In genomic region chr13:50999641-51000040, GRCh38 we compare ENCODE assay signal across 24 cellular contexts.
"Had no signal": no experiment of that assay in that cellular context is flagged by ENCODE, and none has a peak within 500 bp of the region (broad histone marks: within the 10 kb centered on the region; RNA-seq: fewer than 3 reads in every experiment).

No MANE protein-coding gene starts in this region.

- H3K4me3 Mint-ChIP-seq: activated B cell treated with CpG ODN at 0.5 μM for 24 hours; activated CD8-positive, alpha-beta T cell treated with anti-CD3 and anti-CD28 coated beads for 36 hours; activated naive CD8-positive, alpha-beta T cell treated with anti-CD3 and anti-CD28 coated beads, Interleukin-2, amount 10 ng/mL, durations not matched to agents 7 days and 5 days; activated T-helper 17 cell treated with anti-CD3 and anti-CD28 coated beads, Interleukin-2, amount 50 U/mL, for 72 hours; dendritic cell treated with granulocyte-macrophage colony-stimulating factor and Interleukin-4, amounts not matched to agents 40 ng/mL and 50 ng/mL, for 4 days; immature natural killer cell; neural crest cell; stimulated activated effector memory CD8-positive, alpha-beta T cell treated with anti-CD3 and anti-CD28 coated beads, Interleukin-12 subunit alpha, Interleukin-12 subunit beta, amount 100 ng/mL, for 72 hours; T-helper 2 cell treated with Interferon-gamma antibody and Interleukin-4, amounts not matched to agents 5 μg/mL and 100 μg/mL, for 36 hours; type B pancreatic cell had no signal

- ATAC-seq: activated CD8-positive, alpha-beta T cell treated with anti-CD3 and anti-CD28 coated beads for 36 hours; activated T-helper 17 cell treated with anti-CD3 and anti-CD28 coated beads, Interleukin-2, amount 50 U/mL, for 72 hours; stimulated activated effector memory CD8-positive, alpha-beta T cell treated with anti-CD3 and anti-CD28 coated beads, Interleukin-12 subunit alpha, Interleukin-12 subunit beta, amount 100 ng/mL, for 72 hours had no signal

- H3K9me3 Mint-ChIP-seq: activated B cell treated with CpG ODN at 0.5 μM for 24 hours; activated CD8-positive, alpha-beta T cell treated with anti-CD3 and anti-CD28 coated beads for 36 hours; activated naive CD8-positive, alpha-beta T cell treated with anti-CD3 and anti-CD28 coated beads, Interleukin-2, amount 10 ng/mL, durations not matched to agents 7 days and 5 days; activated T-helper 17 cell treated with anti-CD3 and anti-CD28 coated beads, Interleukin-2, amount 50 U/mL, for 72 hours; dendritic cell treated with granulocyte-macrophage colony-stimulating factor and Interleukin-4, amounts not matched to agents 40 ng/mL and 50 ng/mL, for 4 days; immature natural killer cell; neural crest cell; stimulated activated effector memory CD8-positive, alpha-beta T cell treated with anti-CD3 and anti-CD28 coated beads, Interleukin-12 subunit alpha, Interleukin-12 subunit beta, amount 100 ng/mL, for 72 hours; T-helper 2 cell treated with Interferon-gamma antibody and Interleukin-4, amounts not matched to agents 5 μg/mL and 100 μg/mL, for 36 hours had no signal

- H3K36me3 Mint-ChIP-seq: activated naive CD8-positive, alpha-beta T cell treated with anti-CD3 and anti-CD28 coated beads, Interleukin-2, amount 10 ng/mL, durations not matched to agents 7 days and 5 days; stimulated activated effector memory CD8-positive, alpha-beta T cell treated with anti-CD3 and anti-CD28 coated beads, Interleukin-12 subunit alpha, Interleukin-12 subunit beta, amount 100 ng/mL, for 72 hours; type B pancreatic cell had no signal

- DNase-seq: activated B cell treated with CpG ODN at 0.5 μM for 24 hours; activated CD4-positive, alpha-beta T cell treated with anti-CD3 and anti-CD28 coated beads for 4 hours; activated CD8-positive, alpha-beta T cell treated with anti-CD3 and anti-CD28 coated beads for 36 hours; activated naive CD4-positive, alpha-beta T cell treated with Interleukin-2 at 50 U/mL for 16 hours; activated naive CD8-positive, alpha-beta T cell treated with anti-CD3 and anti-CD28 coated beads, Interleukin-2, amount 10 ng/mL, durations not matched to agents 7 days and 5 days; activated T-cell treated with anti-CD3 and anti-CD28 coated beads, Interleukin-2, amount 50 U/mL, for 1 hour; amygdala; effector CD8-positive, alpha-beta T cell; esophagus squamous epithelium; immature natural killer cell; kidney glomerular epithelial cell; left ventricle myocardium inferior; mammary epithelial cell; midbrain; small intestine; stimulated activated CD4-positive, alpha-beta T cell treated with anti-CD3 and anti-CD28 coated beads, Interleukin-4, amount 100 ng/mL, for 24 hours; stomach had no signal

- H3K4me1 Mint-ChIP-seq: activated B cell treated with CpG ODN at 0.5 μM for 24 hours; activated naive CD8-positive, alpha-beta T cell treated with anti-CD3 and anti-CD28 coated beads, Interleukin-2, amount 10 ng/mL, durations not matched to agents 7 days and 5 days; activated T-helper 17 cell treated with anti-CD3 and anti-CD28 coated beads, Interleukin-2, amount 50 U/mL, for 72 hours; immature natural killer cell; stimulated activated effector memory CD8-positive, alpha-beta T cell treated with anti-CD3 and anti-CD28 coated beads, Interleukin-12 subunit alpha, Interleukin-12 subunit beta, amount 100 ng/mL, for 72 hours had no signal

- H3K27ac Mint-ChIP-seq: activated B cell treated with CpG ODN at 0.5 μM for 24 hours; activated CD8-positive, alpha-beta T cell treated with anti-CD3 and anti-CD28 coated beads for 36 hours; activated naive CD8-positive, alpha-beta T cell treated with anti-CD3 and anti-CD28 coated beads, Interleukin-2, amount 10 ng/mL, durations not matched to agents 7 days and 5 days; activated T-helper 17 cell treated with anti-CD3 and anti-CD28 coated beads, Interleukin-2, amount 50 U/mL, for 72 hours; dendritic cell treated with granulocyte-macrophage colony-stimulating factor and Interleukin-4, amounts not matched to agents 40 ng/mL and 50 ng/mL, for 4 days; immature natural killer cell; progenitor cell of endocrine pancreas; stimulated activated effector memory CD8-positive, alpha-beta T cell treated with anti-CD3 and anti-CD28 coated beads, Interleukin-12 subunit alpha, Interleukin-12 subunit beta, amount 100 ng/mL, for 72 hours; T-helper 2 cell treated with Interferon-gamma antibody and Interleukin-4, amounts not matched to agents 5 μg/mL and 100 μg/mL, for 36 hours; type B pancreatic cell had no signal

- H3K27me3 Mint-ChIP-seq: type B pancreatic cell had no signal
